Comparison of ENCODE assay signal across 8 cellular contexts in the genomic region with DNA sequence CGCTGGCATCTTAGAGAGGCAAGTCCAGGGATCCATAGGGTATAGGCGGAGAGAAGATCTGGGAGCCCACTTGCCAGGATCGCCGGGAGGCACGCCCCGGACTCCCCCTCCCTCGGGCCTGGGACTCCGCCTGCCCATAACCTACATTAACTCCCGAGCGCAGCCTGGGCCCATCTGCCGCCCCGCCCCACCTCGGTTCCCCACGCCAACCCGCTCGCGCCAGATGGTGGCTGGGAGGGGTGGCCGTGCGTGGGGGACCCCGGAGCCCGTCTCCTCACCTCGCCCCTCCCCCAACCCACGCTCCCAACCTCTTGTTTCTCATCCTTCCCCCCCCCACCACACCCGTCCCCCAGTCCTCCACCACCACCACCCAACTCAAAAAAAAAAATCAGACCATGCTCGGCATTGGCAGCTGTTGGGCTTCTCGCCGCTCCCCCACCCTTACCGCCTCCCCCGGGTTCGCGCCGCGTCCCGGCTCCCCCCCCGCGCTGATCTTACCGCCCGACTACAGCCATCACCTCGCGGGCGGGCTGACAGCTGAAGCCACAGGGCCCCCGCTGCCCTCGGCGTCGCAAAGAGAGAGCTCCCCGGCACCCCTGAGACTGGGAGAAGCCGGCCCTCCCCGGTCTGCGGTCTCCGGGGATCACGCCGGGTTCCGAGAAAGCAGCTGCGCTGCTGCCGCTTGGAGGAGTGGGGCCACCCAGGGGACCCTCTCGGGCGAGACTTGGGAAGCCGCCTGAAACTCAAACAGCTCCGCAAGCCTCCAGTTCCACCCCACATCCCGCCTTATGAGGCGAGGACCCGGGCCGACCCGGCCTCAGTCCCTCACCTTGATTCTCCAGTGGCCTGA. TPM values are rescaled to one million over a fixed set of nuclear protein-coding genes. Genes with fewer than 3 reads are reported as not detected.
DNase-seq lines count a peak whose midpoint lies in the region; ATAC-seq, FAIRE-seq and TF ChIP-seq lines count a peak whose summit lies in the region.

No MANE protein-coding gene starts in this region.

- in situ Hi-C loops in K562 (cut with MboI) = no loop called here

- H3K9me2 ChIP-seq in Karpas-422 (replicated peaks; ENCODE audit: insufficient read depth, low read length) = no peaks in the 10 kb centered on the region

- ATAC-seq in K562 (peak; percentile 3), naive B cell (ENCODE audit: low read depth in 2 of 2) (peak in 1 of 2 donors; percentile 6), GM19395 (IDR thresholded peaks at IDR 0.05; ENCODE audit: unreplicated experiment) (no peak)

- peak overlapping the region; percentile 45 to 87 (median 69) for H3K4me3 Mint-ChIP-seq in CD4-positive, alpha-beta memory T cell
- H3K4me3 Mint-ChIP-seq in naive B cell = peak overlapping the region; percentile 80 to 93 (median 88)

- no TSS peak for BruUV-seq in K562 (replicated peaks; lab: Mats Ljungman, UMichigan)

- TF ChIP-seq RAD21 in K562 (CRISPR knock-in tag; conservative IDR thresholded peaks at IDR 0.05 in 1 of 2, IDR thresholded peaks at IDR 0.05 in 1 of 2) = no peak

- H3K27me3 Mint-ChIP-seq in CD4-positive, alpha-beta memory T cell = peaks cover 43 to 48% of the 10 kb centered on the region in 2 donors
- peaks cover 53 to 82% (median 78%) of the 10 kb centered on the region in 3 donors for H3K27me3 Mint-ChIP-seq in naive B cell

- peaks cover 52% of the 10 kb centered on the region for H3K4me1 ChIP-seq in CD4-positive, alpha-beta memory T cell (ENCODE audit: insufficient read depth, low read length)
- H3K4me1 ChIP-seq in Karpas-422 (ENCODE audit: low read length) (peaks cover 36% of the 10 kb centered on the region), K562 (replicated peaks in 1 of 2; ENCODE audit: control insufficient read depth in 2 of 2, insufficient read depth in 2 of 2, low read length in 2 of 2) (peaks cover 12 to 71% of the 10 kb centered on the region in 2 experiments)

- no peaks in the 10 kb centered on the region for H3K9me1 ChIP-seq in K562 (ENCODE audit: control insufficient read depth, insufficient read depth, low read length)

- peak overlapping the region in 1 of 2 donors; percentile 35 for H3K4me3 ChIP-seq in CD4-positive, alpha-beta memory T cell (ENCODE audit: low read length in 2 of 2)
- H3K4me3 ChIP-seq in Karpas-422 (ENCODE audit: low read length) = peak overlapping the region; percentile 65
- peak overlapping the region; percentile 54 for H3K4me3 ChIP-seq in K562

- intact Hi-C loops in CD4-positive, alpha-beta memory T cell (cut with micrococcal nuclease) = loop anchor here (1.0 to 2.0 kb wide), 2 partner anchors 13 to 21 kb away; no protein-coding TSS in a partner anchor
- intact Hi-C loops in K562 (cut with micrococcal nuclease) = no loop called here

- H2AFZ ChIP-seq in Karpas-422 (ENCODE audit: low read length) = no peak overlapping the region
- peak overlapping the region; percentile 71 for H2AFZ ChIP-seq in K562 (ENCODE audit: low read depth, low read length)

- no peaks in the 10 kb centered on the region for H3K36me3 Mint-ChIP-seq in CD4-positive, alpha-beta memory T cell
- peaks cover 0 to 8% of the 10 kb centered on the region in 2 donors for H3K36me3 Mint-ChIP-seq in naive B cell

- H3K4me2 ChIP-seq in Karpas-422 (ENCODE audit: low read depth, low read length, poor library complexity, severe bottlenecking) = peak overlapping the region; percentile 91
- H3K4me2 ChIP-seq in K562 (ENCODE audit: insufficient read depth, low read length) = peak overlapping the region; percentile 63

- CTCF ChIA-PET in CD4-positive, alpha-beta memory T cell (lab: Charles Lee; ENCODE audit: partially characterized antibody) = interaction anchor here (0.9 to 6.5 kb wide), 4 partner anchors 14 to 25 kb away, joined by 3 to 54 read pairs (median 4); no protein-coding TSS in a partner anchor
- CTCF ChIA-PET in K562 (lab: Yijun Ruan, JAX; ENCODE audit: low intra/inter-chr PET ratio) = no interaction called here

- H3K9me3 ChIP-seq in CD4-positive, alpha-beta memory T cell (ENCODE audit: control insufficient read depth in 1 of 2, low read length in 2 of 2) = no peaks in the 10 kb centered on the region
- H3K9me3 ChIP-seq in Karpas-422 (ENCODE audit: low read length) (no peaks in the 10 kb centered on the region), K562 (replicated peaks; ENCODE audit: control insufficient read depth, insufficient read depth, low read depth, low read length) (no peaks in the 10 kb centered on the region)

- H3K27me3 ChIP-seq in CD4-positive, alpha-beta memory T cell (ENCODE audit: insufficient read depth, low read length) = peaks cover 33% of the 10 kb centered on the region
- no peaks in the 10 kb centered on the region for H3K27me3 ChIP-seq in Karpas-422 (ENCODE audit: low read length)
- H3K27me3 ChIP-seq in K562 (ENCODE audit: control insufficient read depth in 2 of 2, insufficient read depth in 2 of 2, low read length in 2 of 2) = peaks cover 0 to 19% of the 10 kb centered on the region in 2 experiments; a peak in 2 of 5 replicates

- WGBS in K562 (ENCODE audit: insufficient coverage, low coverage, missing lambda C conversion rate) = 6% methylated on average over 38 of the region's 64 CpGs

- H3K9me3 Mint-ChIP-seq in CD4-positive, alpha-beta memory T cell = no peaks in the 10 kb centered on the region
- peaks cover 0 to 2% (median 0%) of the 10 kb centered on the region in 7 donors for H3K9me3 Mint-ChIP-seq in naive B cell

- no peak for TF ChIP-seq CTCF in K562 (IDR thresholded peaks at IDR 0.05 in 2 of 3, conservative IDR thresholded peaks at IDR 0.05 in 1 of 3; ENCODE audit: insufficient read depth in 2 of 3, low read depth in 1 of 3, low read length in 3 of 3)

- H3K79me2 ChIP-seq in Karpas-422 (ENCODE audit: low read length) = no peaks in the 10 kb centered on the region
- no peaks in the 10 kb centered on the region for H3K79me2 ChIP-seq in K562 (ENCODE audit: control insufficient read depth, insufficient read depth, low read length)

- FAIRE-seq in K562 (lab: Jason Lieb, UNC) = no peak

- DNase-seq in CD4-positive, alpha-beta memory T cell = peak in 1 of 5 donors; percentile 39
- DNase-seq in Karpas-422 (no peak), K562 (ENCODE audit: extremely low read depth in 1 of 4, low spot score in 3 of 4) (peak; percentile 64 to 76 (median 70)), naive B cell (no peak), Ammon's horn (ENCODE audit: low spot score) (no peak), inferior parietal cortex (ENCODE audit: extremely low spot score) (no peak), T1000 (lab: John Stamatoyannopoulos, UW) (no peak)

- H3K9ac ChIP-seq in Karpas-422 (ENCODE audit: low read length) = peak overlapping the region; percentile 54
- peak overlapping the region in 1 of 2 experiments; percentile 86; a peak in 2 of 4 replicates for H3K9ac ChIP-seq in K562 (ENCODE audit: insufficient read depth in 1 of 2, low read depth in 2 of 2, low read length in 2 of 2)

- H4K20me1 ChIP-seq in Karpas-422 (ENCODE audit: insufficient read depth, low read depth, low read length) (no peaks in the 10 kb centered on the region), K562 (replicated peaks; ENCODE audit: control insufficient read depth, insufficient read depth, low read length) (0 out of 2 replicates have a peak, but pooled peaks cover 4% of the 10 kb centered on the region)

- TF ChIP-seq POLR2A in K562 (conservative IDR thresholded peaks at IDR 0.05) = no peak

- no peaks in the 10 kb centered on the region for H3K36me3 ChIP-seq in CD4-positive, alpha-beta memory T cell (ENCODE audit: insufficient read depth, low read length)
- H3K36me3 ChIP-seq in Karpas-422 (ENCODE audit: insufficient read depth, low read length) (no peaks in the 10 kb centered on the region), K562 (ENCODE audit: control insufficient read depth, insufficient read depth, low read length) (no peaks in the 10 kb centered on the region)

- no peak for TF ChIP-seq EP300 in K562 (IDR thresholded peaks at IDR 0.05; ENCODE audit: low read length)

- H3K4me1 Mint-ChIP-seq in CD4-positive, alpha-beta memory T cell = peaks cover 23 to 55% (median 34%) of the 10 kb centered on the region in 4 donors
- H3K4me1 Mint-ChIP-seq in naive B cell = peaks cover 41 to 64% (median 48%) of the 10 kb centered on the region in 3 donors

- no peak overlapping the region for H3K27ac Mint-ChIP-seq in CD4-positive, alpha-beta memory T cell
- H3K27ac Mint-ChIP-seq in naive B cell = no peak overlapping the region

- H3K27ac ChIP-seq in CD4-positive, alpha-beta memory T cell (ENCODE audit: low read depth, low read length) = no peak overlapping the region
- H3K27ac ChIP-seq in Karpas-422 (ENCODE audit: low read length) (no peak overlapping the region), K562 (ENCODE audit: extremely low read depth, low read depth, low read length) (no peak overlapping the region)

- POLR2A ChIA-PET in CD4-positive, alpha-beta memory T cell (lab: Charles Lee; ENCODE audit: partially characterized antibody) = interaction anchor here (0.6 to 4.9 kb wide), 3 partner anchors 12 to 30 kb away, joined by 3 to 27 read pairs (median 3); no protein-coding TSS in a partner anchor
- POLR2A ChIA-PET in K562 (lab: Yijun Ruan, JAX) = interaction anchor here (0.7 to 1.1 kb wide), 3 partner anchors 13 to 365 kb away, joined by 3 to 5 read pairs (median 5); no protein-coding TSS in a partner anchor

RNA-seq across cellular contexts. Expression of a gene that starts 1.4 kb away (rescaled TPM):
- not detected for total RNA-seq in CD4-positive, alpha-beta memory T cell
- polyA plus RNA-seq in CD4-positive, alpha-beta memory T cell = not detected
- total RNA-seq in Karpas-422 (2014; rRNA removed; shearing (Covaris generic); ENCODE audit: low replicate concordance) = 0.36 TPM in 1 of 2 replicates, not detected in the other
- total RNA-seq in K562 (2011; cell fraction: chromatin; rRNA removed; ENCODE audit: low replicate concordance) = 3.0 and 5.4 TPM in 2 replicates
- 5.5 and 6.0 TPM in 2 replicates for total RNA-seq in K562 (2011; cell fraction: nucleolus; rRNA removed)
- total RNA-seq in K562 (2011; cell fraction: nucleoplasm; rRNA removed) = 2.8 and 3.7 TPM in 2 replicates
- total RNA-seq in K562 (2014; rRNA removed) (0.59 and 0.78 TPM in 2 replicates), K562 (2014; rRNA removed; fragmentation: Illumina TruSeq; extraction: Trizol) (0.26 and 0.40 TPM in 2 replicates), K562 (2015; rRNA removed; fragmentation: Illumina TruSeq; extraction: Trizol) (0.43 and 0.60 TPM in 2 replicates), K562 (2021) (1.1 and 1.3 TPM in 2 replicates)
- polyA plus RNA-seq in K562 (2011; rRNA removed) (0.40 and 0.77 TPM in 2 replicates), K562 (2014; fragmentation: Illumina TruSeq; extraction: Trizol) (0.42 and 0.62 TPM in 2 replicates), K562 (2014; fragmentation: Nextera tagmentation; extraction: Ambion mirVana) (under 1 TPM in 1 of 2 experiments, not detected in 1; 0.04 TPM), K562 (2014; rRNA removed) (0.30 and 0.89 TPM in 2 replicates), naive B cell (ENCODE audit: low read depth in 6 of 6) (not detected)
- 0.46 and 0.75 TPM in 2 replicates for polyA plus RNA-seq in K562 (2011; cell fraction: cytosol; rRNA removed)
- polyA plus RNA-seq in K562 (2011; cell fraction: nucleus; rRNA removed) = 2.3 and 2.4 TPM in 2 replicates
- polyA plus RNA-seq in K562 (2012) = 0.30 and 0.60 TPM in 2 replicates
- 0.53 and 0.54 TPM in 2 replicates for polyA minus RNA-seq in K562 (2011; rRNA and poly(A)+ RNA removed)
- 0.57 and 0.64 TPM in 2 replicates for polyA minus RNA-seq in K562 (2011; cell fraction: cytosol; rRNA and poly(A)+ RNA removed)
- polyA minus RNA-seq in K562 (2011; cell fraction: nucleus; rRNA and poly(A)+ RNA removed) = 2.0 and 3.0 TPM in 2 replicates

RNA-seq across cellular contexts. Expression of a gene that starts 25.5 kb away (rescaled TPM):
- 1 to 10 TPM; 1.2 TPM for total RNA-seq in CD4-positive, alpha-beta memory T cell
- polyA plus RNA-seq in CD4-positive, alpha-beta memory T cell = under 1 TPM; 0.24 to 0.43 TPM
- 41.6 and 45.5 TPM in 2 replicates for total RNA-seq in Karpas-422 (2014; rRNA removed; shearing (Covaris generic); ENCODE audit: low replicate concordance)
- total RNA-seq in K562 (2011; cell fraction: chromatin; rRNA removed; ENCODE audit: low replicate concordance) = 6.0 and 19.1 TPM in 2 replicates
- 22.9 and 29.7 TPM in 2 replicates for total RNA-seq in K562 (2011; cell fraction: nucleolus; rRNA removed)
- 12.4 and 15.8 TPM in 2 replicates for total RNA-seq in K562 (2011; cell fraction: nucleoplasm; rRNA removed)
- total RNA-seq in K562 (2014; rRNA removed) (33.2 and 36.8 TPM in 2 replicates), K562 (2014; rRNA removed; fragmentation: Illumina TruSeq; extraction: Trizol) (6.3 and 7.5 TPM in 2 replicates), K562 (2015; rRNA removed; fragmentation: Illumina TruSeq; extraction: Trizol) (0.19 and 0.47 TPM in 2 replicates), K562 (2021) (29.6 and 33.3 TPM in 2 replicates)
- polyA plus RNA-seq in K562 (2011; rRNA removed) (7.1 and 16.0 TPM in 2 replicates), K562 (2014; fragmentation: Illumina TruSeq; extraction: Trizol) (15.1 and 32.3 TPM in 2 replicates), K562 (2014; fragmentation: Nextera tagmentation; extraction: Ambion mirVana) (1 to 10 TPM; 2.5 to 4.4 TPM), K562 (2014; rRNA removed) (33.6 and 39.0 TPM in 2 replicates), naive B cell (ENCODE audit: low read depth in 6 of 6) (under 1 TPM in 2 of 6 donors, not detected in 4; 0.22 to 0.73 TPM)
- 20.6 and 22.9 TPM in 2 replicates for polyA plus RNA-seq in K562 (2011; cell fraction: cytosol; rRNA removed)
- polyA plus RNA-seq in K562 (2011; cell fraction: nucleus; rRNA removed) = 10.7 and 11.2 TPM in 2 replicates
- polyA plus RNA-seq in K562 (2012) = 2.9 and 41.9 TPM in 2 replicates
- 3.5 and 5.5 TPM in 2 replicates for polyA minus RNA-seq in K562 (2011; rRNA and poly(A)+ RNA removed)
- polyA minus RNA-seq in K562 (2011; cell fraction: cytosol; rRNA and poly(A)+ RNA removed) = 4.1 and 13.5 TPM in 2 replicates
- polyA minus RNA-seq in K562 (2011; cell fraction: nucleus; rRNA and poly(A)+ RNA removed) = 5.0 and 7.7 TPM in 2 replicates

RNA-seq across cellular contexts. Expression of a gene that starts 33.5 kb away (rescaled TPM):
- total RNA-seq in CD4-positive, alpha-beta memory T cell = 10 to 100 TPM; 18.4 to 20.3 TPM
- polyA plus RNA-seq in CD4-positive, alpha-beta memory T cell = 10 to 100 TPM; 14.6 to 21.6 TPM
- total RNA-seq in Karpas-422 (2014; rRNA removed; shearing (Covaris generic); ENCODE audit: low replicate concordance) = 12.6 and 18.1 TPM in 2 replicates
- total RNA-seq in K562 (2011; cell fraction: chromatin; rRNA removed; ENCODE audit: low replicate concordance) = 9.0 and 33.9 TPM in 2 replicates
- total RNA-seq in K562 (2011; cell fraction: nucleolus; rRNA removed) = 25.9 and 30.9 TPM in 2 replicates
- total RNA-seq in K562 (2011; cell fraction: nucleoplasm; rRNA removed) = 9.9 and 14.4 TPM in 2 replicates
- total RNA-seq in K562 (2014; rRNA removed) = 17.3 and 20.0 TPM in 2 replicates
- total RNA-seq in K562 (2014; rRNA removed; fragmentation: Illumina TruSeq; extraction: Trizol) = 4.3 and 5.3 TPM in 2 replicates
- 14.6 and 14.7 TPM in 2 replicates for total RNA-seq in K562 (2015; rRNA removed; fragmentation: Illumina TruSeq; extraction: Trizol)
- total RNA-seq in K562 (2021) = 19.9 and 20.8 TPM in 2 replicates
- polyA plus RNA-seq in K562 (2011; rRNA removed) = 5.9 and 9.0 TPM in 2 replicates
- polyA plus RNA-seq in K562 (2011; cell fraction: cytosol; rRNA removed) = 8.9 and 18.1 TPM in 2 replicates
- polyA plus RNA-seq in K562 (2011; cell fraction: nucleus; rRNA removed) = 9.1 and 13.6 TPM in 2 replicates
- 14.0 and 19.3 TPM in 2 replicates for polyA plus RNA-seq in K562 (2012)
- 9.5 and 11.8 TPM in 2 replicates for polyA plus RNA-seq in K562 (2014; fragmentation: Illumina TruSeq; extraction: Trizol)
- under 1 TPM; 0.73 to 0.88 TPM for polyA plus RNA-seq in K562 (2014; fragmentation: Nextera tagmentation; extraction: Ambion mirVana)
- 8.5 and 9.9 TPM in 2 replicates for polyA plus RNA-seq in K562 (2014; rRNA removed)
- 15.1 and 21.7 TPM in 2 replicates for polyA minus RNA-seq in K562 (2011; rRNA and poly(A)+ RNA removed)
- 17.4 and 23.2 TPM in 2 replicates for polyA minus RNA-seq in K562 (2011; cell fraction: cytosol; rRNA and poly(A)+ RNA removed)
- 7.5 and 10.6 TPM in 2 replicates for polyA minus RNA-seq in K562 (2011; cell fraction: nucleus; rRNA and poly(A)+ RNA removed)
- 10 to 100 TPM; 21.2 to 33.6 (median 23.5) TPM for polyA plus RNA-seq in naive B cell (ENCODE audit: low read depth in 6 of 6)

RNA-seq across cellular contexts. Expression of a gene that starts 53.7 kb away (rescaled TPM):
- total RNA-seq in CD4-positive, alpha-beta memory T cell = not detected
- not detected for polyA plus RNA-seq in CD4-positive, alpha-beta memory T cell
- total RNA-seq in Karpas-422 (2014; rRNA removed; shearing (Covaris generic); ENCODE audit: low replicate concordance) = 0.69 TPM in 1 of 2 replicates, not detected in the other
- 1.1 and 1.9 TPM in 2 replicates for total RNA-seq in K562 (2011; cell fraction: chromatin; rRNA removed; ENCODE audit: low replicate concordance)
- total RNA-seq in K562 (2011; cell fraction: nucleolus; rRNA removed) = 1.8 TPM in 2 replicates
- 1.0 and 1.1 TPM in 2 replicates for total RNA-seq in K562 (2011; cell fraction: nucleoplasm; rRNA removed)
- total RNA-seq in K562 (2014; rRNA removed) = 2.0 and 2.2 TPM in 2 replicates
- 0.73 and 1.1 TPM in 2 replicates for total RNA-seq in K562 (2014; rRNA removed; fragmentation: Illumina TruSeq; extraction: Trizol)
- total RNA-seq in K562 (2015; rRNA removed; fragmentation: Illumina TruSeq; extraction: Trizol) = 0.45 and 0.72 TPM in 2 replicates
- 1.9 and 2.0 TPM in 2 replicates for total RNA-seq in K562 (2021)
- 1.1 and 1.2 TPM in 2 replicates for polyA plus RNA-seq in K562 (2011; rRNA removed)
- polyA plus RNA-seq in K562 (2011; cell fraction: cytosol; rRNA removed) = 1.3 and 2.4 TPM in 2 replicates
- polyA plus RNA-seq in K562 (2011; cell fraction: nucleus; rRNA removed) = 1.0 and 1.1 TPM in 2 replicates
- 0.51 and 1.3 TPM in 2 replicates for polyA plus RNA-seq in K562 (2012)
- 1.1 TPM in 2 replicates for polyA plus RNA-seq in K562 (2014; fragmentation: Illumina TruSeq; extraction: Trizol)
- under 1 TPM; 0.08 to 0.18 TPM for polyA plus RNA-seq in K562 (2014; fragmentation: Nextera tagmentation; extraction: Ambion mirVana)
- 1.4 and 2.6 TPM in 2 replicates for polyA plus RNA-seq in K562 (2014; rRNA removed)
- polyA minus RNA-seq in K562 (2011; rRNA and poly(A)+ RNA removed) = 0.77 and 1.3 TPM in 2 replicates
- polyA minus RNA-seq in K562 (2011; cell fraction: cytosol; rRNA and poly(A)+ RNA removed) = 1.4 TPM in 1 of 2 replicates, not detected in the other
- polyA minus RNA-seq in K562 (2011; cell fraction: nucleus; rRNA and poly(A)+ RNA removed) = 1.1 and 1.3 TPM in 2 replicates
- not detected for polyA plus RNA-seq in naive B cell (ENCODE audit: low read depth in 6 of 6)

Comparison
In these comparisons a context has a peak if more than half of its experiments do, and no peak if none do; other contexts are left out.
1. DNase-seq: peak in K562 (4 of 4); none in Karpas-422 (single experiment), naive B cell (single experiment), Ammon's horn (single experiment), inferior parietal cortex (single experiment) and T1000 (single experiment).